ENCODE assay signal across 21 cellular contexts in the genomic region with DNA sequence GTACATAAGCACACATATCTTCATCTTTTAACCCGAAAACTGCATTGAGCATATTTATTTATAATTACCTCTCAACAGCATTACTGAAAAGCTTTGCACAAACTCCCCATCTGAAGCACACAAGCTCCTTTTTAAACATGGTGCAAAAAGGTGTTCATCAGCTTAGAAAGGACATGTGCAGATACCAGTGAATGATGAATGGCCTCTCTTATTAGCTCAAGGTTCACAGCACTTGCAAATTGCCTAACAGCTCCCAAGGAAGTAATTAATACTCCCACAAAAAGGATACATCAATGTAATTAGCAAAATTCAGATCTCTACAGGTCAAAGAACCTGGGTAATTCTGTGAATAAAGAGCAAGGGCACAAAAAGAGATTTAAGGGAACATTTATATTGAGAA.
"Had no signal": no experiment of that assay in that cellular context is flagged by ENCODE, and none has a peak within 500 bp of the region (broad histone marks: within the 10 kb centered on the region; RNA-seq: fewer than 3 reads in every experiment).

No MANE protein-coding gene starts in this region.

- H3K27me3 Mint-ChIP-seq: naive B cell; natural killer cell treated with Interleukin-12 subunit alpha and Interleukin-12 subunit beta and Interleukin-15 and Interleukin-18, amount 100 ng/mL, for 72 hours had no signal

- H3K27ac Mint-ChIP-seq: naive B cell; naive thymus-derived CD8-positive, alpha-beta T cell; natural killer cell treated with Interleukin-12 subunit alpha and Interleukin-12 subunit beta and Interleukin-15 and Interleukin-18, amount 100 ng/mL, for 72 hours; stimulated activated effector memory CD8-positive, alpha-beta T cell treated with anti-CD3 and anti-CD28 coated beads, Interleukin-12 subunit alpha, Interleukin-12 subunit beta, amount 100 ng/mL, for 72 hours; stimulated activated naive B cell treated with anti-CD40 and anti-IgM and Interleukin-4, amounts not matched to agents 10 μg/mL and 1 μg/mL and 100 μg/mL, for 72 hours; stimulated activated naive CD8-positive, alpha-beta T cell treated with anti-CD3 and anti-CD28 coated beads, Interleukin-15, Interleukin-2, amounts not matched to agents 100 ng/mL and 50 ng/mL, for 24 hours had no signal

- H3K36me3 Mint-ChIP-seq: natural killer cell treated with Interleukin-12 subunit alpha and Interleukin-12 subunit beta and Interleukin-15 and Interleukin-18, amount 100 ng/mL, for 72 hours; stimulated activated effector memory CD8-positive, alpha-beta T cell treated with anti-CD3 and anti-CD28 coated beads, Interleukin-12 subunit alpha, Interleukin-12 subunit beta, amount 100 ng/mL, for 72 hours had no signal

- H3K4me1 Mint-ChIP-seq: naive B cell; naive thymus-derived CD8-positive, alpha-beta T cell; stimulated activated effector memory CD8-positive, alpha-beta T cell treated with anti-CD3 and anti-CD28 coated beads, Interleukin-12 subunit alpha, Interleukin-12 subunit beta, amount 100 ng/mL, for 72 hours; stimulated activated naive B cell treated with anti-CD40 and anti-IgM and Interleukin-4, amounts not matched to agents 10 μg/mL and 1 μg/mL and 100 μg/mL, for 72 hours had no signal

- DNase-seq: naive B cell; naive thymus-derived CD8-positive, alpha-beta T cell; nucleus accumbens; pancreas; psoas muscle; right cardiac atrium; right lobe of liver; spleen; stimulated activated CD4-positive, alpha-beta T cell treated with anti-CD3 and anti-CD28 coated beads, Interleukin-12 subunit alpha, Interleukin-12 subunit beta, amount 100 ng/mL, for 4 hours; stimulated activated CD4-positive, alpha-beta T cell treated with anti-CD3 and anti-CD28 coated beads, Interleukin-2, amount 100 ng/mL, for 24 hours; stimulated activated CD4-positive, alpha-beta T cell treated with anti-CD3 and anti-CD28 coated beads, Interleukin-2, amount 100 ng/mL, for 48 hours; stimulated activated CD4-positive, alpha-beta T cell treated with anti-CD3 and anti-CD28 coated beads, Interleukin-4, amount 100 ng/mL, for 24 hours; stimulated activated naive B cell treated with anti-CD40 and anti-IgM and Interleukin-4, amounts not matched to agents 10 μg/mL and 1 μg/mL and 100 μg/mL, for 72 hours; stimulated activated naive CD4-positive, alpha-beta T cell treated with Interleukin-2 at 50 U/mL for 16 hours; stomach; thyroid gland; trophoblast cell; upper lobe of left lung had no signal

- ATAC-seq: naive thymus-derived CD8-positive, alpha-beta T cell; natural killer cell treated with Interleukin-12 subunit alpha and Interleukin-12 subunit beta and Interleukin-15 and Interleukin-18, amount 100 ng/mL, for 72 hours; pancreas; psoas muscle; right cardiac atrium; right lobe of liver; stimulated activated effector memory CD8-positive, alpha-beta T cell treated with anti-CD3 and anti-CD28 coated beads, Interleukin-12 subunit alpha, Interleukin-12 subunit beta, amount 100 ng/mL, for 72 hours; stimulated activated naive B cell treated with anti-CD40 and anti-IgM and Interleukin-4, amounts not matched to agents 10 μg/mL and 1 μg/mL and 100 μg/mL, for 72 hours had no signal

- H3K4me3 Mint-ChIP-seq: naive B cell; naive thymus-derived CD8-positive, alpha-beta T cell; natural killer cell treated with Interleukin-12 subunit alpha and Interleukin-12 subunit beta and Interleukin-15 and Interleukin-18, amount 100 ng/mL, for 72 hours; stimulated activated effector memory CD8-positive, alpha-beta T cell treated with anti-CD3 and anti-CD28 coated beads, Interleukin-12 subunit alpha, Interleukin-12 subunit beta, amount 100 ng/mL, for 72 hours; stimulated activated naive B cell treated with anti-CD40 and anti-IgM and Interleukin-4, amounts not matched to agents 10 μg/mL and 1 μg/mL and 100 μg/mL, for 72 hours; stimulated activated naive CD8-positive, alpha-beta T cell treated with anti-CD3 and anti-CD28 coated beads, Interleukin-15, Interleukin-2, amounts not matched to agents 100 ng/mL and 50 ng/mL, for 24 hours had no signal
